In the genomic region with DNA sequence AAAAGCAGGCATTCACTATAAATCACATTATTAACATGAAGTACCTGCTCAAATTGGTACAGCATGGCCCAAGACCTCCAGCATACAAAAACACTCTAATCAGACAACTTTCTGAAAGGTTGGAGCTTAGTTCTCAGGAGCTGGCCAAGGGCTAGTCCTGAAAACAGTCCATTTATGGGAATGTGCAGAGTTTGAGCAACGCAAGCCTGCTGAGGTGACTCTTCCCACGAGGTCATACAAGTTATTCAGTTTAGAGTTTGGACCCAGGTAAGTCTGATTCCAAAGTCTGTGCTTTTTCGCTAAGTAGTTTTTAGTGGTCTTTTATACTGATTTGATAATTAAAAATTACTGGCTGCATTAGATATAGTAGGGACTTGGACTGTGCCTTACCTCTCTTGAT, we compare ENCODE assay signal across 16 cellular contexts.
"Had no signal": no experiment of that assay in that cellular context is flagged by ENCODE, and none has a peak within 500 bp of the region (broad histone marks: within the 10 kb centered on the region; RNA-seq: fewer than 3 reads in every experiment).

No MANE protein-coding gene starts in this region.

- H3K27ac ChIP-seq: esophagus squamous epithelium, heart left ventricle, neutrophil, suprapubic skin, thyroid gland had no signal

- H3K4me2 ChIP-seq: smooth muscle cell had no signal

- H3K9me3 ChIP-seq: esophagus squamous epithelium, heart left ventricle, mucosa of descending colon, neutrophil, suprapubic skin, thyroid gland had no signal

- DNase-seq: esophagus squamous epithelium; foreskin melanocyte; heart left ventricle; hippocampal formation; left colon; mucosa of descending colon; naive thymus-derived CD8-positive, alpha-beta T cell; right cardiac atrium; stimulated activated CD4-positive, alpha-beta T cell treated with anti-CD3 and anti-CD28 coated beads, Interleukin-4, amount 100 ng/mL, for 1 hour; stimulated activated CD8-positive, alpha-beta memory T cell treated with anti-CD3 and anti-CD28 coated beads, Interleukin-4, amount 100 ng/mL, for 48 hours; stimulated activated naive CD8-positive, alpha-beta T cell treated with anti-CD3 and anti-CD28 coated beads, Interleukin-15, Interleukin-2, amounts not matched to agents 100 U/mL and 50 U/mL, for 24 hours; thyroid gland had no signal

- ATAC-seq: heart left ventricle; left colon; mucosa of descending colon; naive thymus-derived CD8-positive, alpha-beta T cell; right cardiac atrium; stimulated activated effector memory CD8-positive, alpha-beta T cell treated with anti-CD3 and anti-CD28 coated beads, Interleukin-12 subunit alpha, Interleukin-12 subunit beta, amount 100 ng/mL, for 72 hours; stimulated activated naive CD8-positive, alpha-beta T cell treated with anti-CD3 and anti-CD28 coated beads, Interleukin-15, Interleukin-2, amounts not matched to agents 100 U/mL and 50 U/mL, for 24 hours had no signal

- H3K4me1 ChIP-seq: esophagus squamous epithelium, heart left ventricle, suprapubic skin had no signal

- H3K36me3 ChIP-seq: thyroid gland had no signal

- H3K4me3 ChIP-seq: esophagus squamous epithelium, heart left ventricle, mucosa of descending colon, smooth muscle cell, suprapubic skin, thyroid gland had no signal

- H3K27me3 ChIP-seq: esophagus squamous epithelium, heart left ventricle, neutrophil, suprapubic skin, thyroid gland had no signal
